In genomic region chr15:74365619-74366445, GRCh38 we compare ENCODE assay signal across 1 cellular context.
A peak's percentile ranks its signal among the peaks of the same experiment; 100 is the strongest.
TF ChIP-seq lines count a peak whose summit lies in the region.

No MANE protein-coding gene starts in this region.

TF ChIP-seq in GM23338, 12 proteins besides CTCF, POLR2A, EP300 and RAD21 (continued from another document):
- no peak for TF ChIP-seq ZNF462 (CRISPR knock-in tag; IDR thresholded peaks at IDR 0.05)
- TF ChIP-seq POLR2AphosphoS5 (IDR thresholded peaks at IDR 0.05; ENCODE audit: low read depth): peak; percentile 49; the same call in 1 of the 2 replicates
- no peak for TF ChIP-seq STAT1 (IDR thresholded peaks at IDR 0.05; ENCODE audit: unreplicated experiment)
- no peak for TF ChIP-seq ETS1 (IDR thresholded peaks at IDR 0.05)
- no peak for TF ChIP-seq EZH2phosphoT487 (IDR thresholded peaks at IDR 0.05; ENCODE audit: unreplicated experiment)
- TF ChIP-seq CREB1 (CRISPR knock-in tag; IDR thresholded peaks at IDR 0.05; ENCODE audit: low read depth): peak; percentile 84
TF ChIP-seq in GM23338: peak in this region for 2.
